Comparison of ENCODE assay signal across 23 cellular contexts in genomic region chr6:170448745-170449144, GRCh38.
DNase-seq lines count a peak whose midpoint lies in the region; ATAC-seq and TF ChIP-seq lines count a peak whose summit lies in the region.
"Had no signal": no experiment of that assay in that cellular context is flagged by ENCODE, and none has a peak within 500 bp of the region (broad histone marks: within the 10 kb centered on the region; RNA-seq: fewer than 3 reads in every experiment).

No MANE protein-coding gene starts in this region.

- dilution Hi-C loops in IMR-90 (cut with HindIII; ENCODE audit: low sequenced_read_pairs, unreplicated experiment): no loop called here

- H3K36me3 ChIP-seq in IMR-90 (ENCODE audit: control insufficient read depth, insufficient read depth, low read length): no peaks in the 10 kb centered on the region
- H3K36me3 ChIP-seq in osteoblast (ENCODE audit: insufficient read depth, low read length): no peaks in the 10 kb centered on the region

- BruUV-seq in IMR-90 (replicated peaks; lab: Mats Ljungman, UMichigan): no TSS peak

- H3K14ac ChIP-seq in IMR-90 (replicated peaks; ENCODE audit: low read depth, low read length): no peak overlapping the region

- intact Hi-C loops in IMR-90 (cut with micrococcal nuclease): no loop called here

- no peak for TF ChIP-seq CTCF in IMR-90 (conservative IDR thresholded peaks at IDR 0.05; ENCODE audit: low read depth, low read length)
- no peak for TF ChIP-seq CTCF in brain (conservative IDR thresholded peaks at IDR 0.05)
- TF ChIP-seq CTCF in osteoblast (IDR thresholded peaks at IDR 0.05; ENCODE audit: extremely low read depth, low read depth, low read length): no peak

- H3K79me1 ChIP-seq in IMR-90 (ENCODE audit: low read depth in 1 of 2, low read length in 2 of 2): no peaks in the 10 kb centered on the region

- no peaks in the 10 kb centered on the region for H3K4me1 ChIP-seq in IMR-90 (ENCODE audit: control insufficient read depth, insufficient read depth, low read length)
- no peaks in the 10 kb centered on the region for H3K4me1 ChIP-seq in osteoblast (ENCODE audit: insufficient read depth, low read length)
- H3K4me1 ChIP-seq: A549 had no signal

- H3K23ac ChIP-seq in IMR-90 (ENCODE audit: low read depth, low read length): no peak overlapping the region

- no peak overlapping the region for H4K8ac ChIP-seq in IMR-90 (ENCODE audit: low read depth in 2 of 2, low read length in 2 of 2)

- H3K4me3 ChIP-seq in IMR-90 (ENCODE audit: insufficient read depth, low read depth, low read length) (no peak overlapping the region), osteoblast (ENCODE audit: insufficient read depth, low read length) (no peak overlapping the region)
- H3K4me3 ChIP-seq: A549, PC-9 had no signal

- peaks cover 0 to 15% (median 6%) of the 10 kb centered on the region in 5 experiments for H3K9me3 Mint-ChIP-seq in brain

- peaks cover 3% of the 10 kb centered on the region; the same call in 1 of the 2 replicates for H3K9me1 ChIP-seq in IMR-90 (ENCODE audit: insufficient read depth, low read length)

- no peak overlapping the region for H2BK120ac ChIP-seq in IMR-90 (ENCODE audit: low read depth, low read length)

- H3K36me3 Mint-ChIP-seq in brain: no peaks in the 10 kb centered on the region
- H3K36me3 Mint-ChIP-seq: CD14-positive monocyte had no signal

- H3K4ac ChIP-seq in IMR-90 (ENCODE audit: low read depth, low read length): no peak overlapping the region

- no peak overlapping the region for H2BK15ac ChIP-seq in IMR-90 (ENCODE audit: low read depth, low read length)

- H3K4me1 Mint-ChIP-seq in brain: peaks cover 85% of the 10 kb centered on the region
- H3K4me1 Mint-ChIP-seq: B cell, CD14-positive monocyte had no signal

- CTCF ChIA-PET in IMR-90 (lab: Yijun Ruan, JAX): no interaction called here

- H4K20me1 ChIP-seq in IMR-90 (ENCODE audit: insufficient read depth, low read length) (no peaks in the 10 kb centered on the region), osteoblast (ENCODE audit: insufficient read depth, low read length) (no peaks in the 10 kb centered on the region)

- peaks cover 2% of the 10 kb centered on the region; the same call in 1 of the 2 replicates for H3K27me3 ChIP-seq in IMR-90 (ENCODE audit: control insufficient read depth, insufficient read depth, low read length)
- H3K27me3 ChIP-seq in osteoblast (ENCODE audit: insufficient read depth, low read length): peaks cover 13% of the 10 kb centered on the region

- no peak overlapping the region for H3K56ac ChIP-seq in IMR-90 (ENCODE audit: extremely low read depth, insufficient read depth, low read length)

- H3K9me3 ChIP-seq in IMR-90 (ENCODE audit: control insufficient read depth, insufficient read depth, low read length): no peaks in the 10 kb centered on the region; the same call in 1 of the 2 replicates
- H3K9me3 ChIP-seq in osteoblast (ENCODE audit: low read depth, low read length): no peaks in the 10 kb centered on the region
- H3K9me3 ChIP-seq: A549 had no signal

- no peak overlapping the region for H2BK20ac ChIP-seq in IMR-90 (ENCODE audit: low read depth, low read length)

- WGBS in IMR-90 (ENCODE audit: extremely low coverage in 2 of 2, insufficient read length in 1 of 2), 2 experiments: 75% methylated on average over 4 of the region's 13 CpGs; no CpG with 5 or more reads in 1 of the 2 experiments

- peak overlapping the region in 1 of 5 experiments; percentile 51 for H3K4me3 Mint-ChIP-seq in brain
- H3K4me3 Mint-ChIP-seq: B cell, CD14-positive monocyte had no signal

- no peak overlapping the region for H4K5ac ChIP-seq in IMR-90 (ENCODE audit: low read depth, low read length)

- TF ChIP-seq RAD21 in IMR-90 (IDR thresholded peaks at IDR 0.05; ENCODE audit: low read length): no peak

- H3K9ac ChIP-seq in IMR-90 (ENCODE audit: low read depth, low read length): no peak overlapping the region

- peaks cover 12% of the 10 kb centered on the region for H3K27me3 Mint-ChIP-seq in brain
- H3K27me3 Mint-ChIP-seq: B cell had no signal

- no peak overlapping the region for H3K27ac ChIP-seq in IMR-90 (ENCODE audit: insufficient read depth, low read length)
- H3K27ac ChIP-seq in osteoblast (ENCODE audit: low read depth, low read length): no peak overlapping the region
- H3K27ac ChIP-seq: A549, HL-60, PC-9 had no signal

- POLR2A ChIA-PET in IMR-90 (lab: Charles Lee; ENCODE audit: unreplicated experiment): no interaction called here

- peak; percentile 16; the same call in 1 of the 2 replicates for ATAC-seq in IMR-90 (ENCODE audit: low read depth)
- ATAC-seq in left lobe of liver: no peak
- ATAC-seq in HG02642 (IDR thresholded peaks at IDR 0.05; ENCODE audit: poor library complexity, unreplicated experiment): no peak
- ATAC-seq: A549 had no signal

- TF ChIP-seq POLR2A in IMR-90 (IDR thresholded peaks at IDR 0.05; ENCODE audit: low read depth, low read length): no peak

- H4K91ac ChIP-seq in IMR-90 (ENCODE audit: insufficient read depth, low read depth, low read length): no peak overlapping the region

- H2AK9ac ChIP-seq in IMR-90 (replicated peaks; ENCODE audit: low read depth, low read length, poor library complexity): no peak overlapping the region

- no peak overlapping the region for H2BK5ac ChIP-seq in IMR-90 (ENCODE audit: low read depth, low read length, poor library complexity, severe bottlenecking)

- no peak for DNase-seq in IMR-90
- peak; percentile 32 for DNase-seq in left lobe of liver (ENCODE audit: low spot score)
- DNase-seq in osteoblast (ENCODE audit: insufficient read length, low spot score, missing footprints): peak; percentile 71
- DNase-seq in DMS53 treated with DMSO at 0.1 percent for 48 hours (lab: John Stamatoyannopoulos, UW; ENCODE audit: unreplicated experiment): no peak
- DNase-seq in hepatic stellate cell (ENCODE audit: low spot score): no peak
- no peak for DNase-seq in SHP77 (lab: John Stamatoyannopoulos, UW)
- DNase-seq: GDM1, KG1, NCI-H1092, NCI-H1436, NCI-H187 treated with DMSO at 0.1 percent for 48 hours, NCI-H226, NCI-H510A treated with DMSO at 0.1 percent for 48 hours, NCI-H748 treated with DMSO at 0.1 percent for 48 hours, PC-9, RPMI8226, SHP77 treated with DMSO at 0.1 percent for 48 hours had no signal

- no peak overlapping the region for H2AK5ac ChIP-seq in IMR-90 (ENCODE audit: low read depth, low read length)

- in situ Hi-C loops in IMR-90 (cut with MboI; ENCODE audit: low sequenced_read_pairs): no loop called here

- H3K4me2 ChIP-seq in IMR-90 (ENCODE audit: low read depth, low read length) (no peak overlapping the region), osteoblast (ENCODE audit: insufficient read depth, low read length) (no peak overlapping the region)
- H3K4me2 ChIP-seq: A549, PC-9 had no signal

- H2AFZ ChIP-seq in IMR-90 (replicated peaks; ENCODE audit: low read length, poor library complexity) (peak overlapping the region; percentile 59), osteoblast (ENCODE audit: low read length) (no peak overlapping the region)
- H2AFZ ChIP-seq: PC-9 had no signal

- no peaks in the 10 kb centered on the region for H3K79me2 ChIP-seq in osteoblast (ENCODE audit: insufficient read depth, low read length)

- H3K27ac Mint-ChIP-seq in brain: peak overlapping the region in 3 of 5 experiments; percentile 78 to 96 (median 94)
- H3K27ac Mint-ChIP-seq: B cell had no signal

- no peak overlapping the region for H3K18ac ChIP-seq in IMR-90 (ENCODE audit: low read depth, low read length)

TF ChIP-seq in IMR-90, 13 proteins besides CTCF, POLR2A, EP300 and RAD21:
- TF ChIP-seq MAFK (IDR thresholded peaks at IDR 0.05; ENCODE audit: low read depth, low read length): no peak
- no peak for TF ChIP-seq MXI1 (IDR thresholded peaks at IDR 0.05; ENCODE audit: borderline replicate concordance, low read depth, low read length)
- TF ChIP-seq RFX5 (IDR thresholded peaks at IDR 0.05; ENCODE audit: low read depth, low read length): no peak
- TF ChIP-seq CEBPB (IDR thresholded peaks at IDR 0.05; ENCODE audit: low read depth, low read length): no peak
- TF ChIP-seq FOS (IDR thresholded peaks at IDR 0.05; ENCODE audit: low read depth, low read length): no peak
- TF ChIP-seq RCOR1 (IDR thresholded peaks at IDR 0.05; ENCODE audit: insufficient replicate concordance, low read length): no peak
- TF ChIP-seq BHLHE40 (IDR thresholded peaks at IDR 0.05; ENCODE audit: low read depth, low read length): no peak

Comparison
In these comparisons a context has a peak if more than half of its experiments do, and no peak if none do; other contexts are left out.
1. DNase-seq: peak in left lobe of liver (single experiment) and osteoblast (single experiment); none in IMR-90 (single experiment), DMS53 treated with DMSO at 0.1 percent for 48 hours (single experiment), hepatic stellate cell (single experiment) and SHP77 (0 of 2).